8 cellular contexts compared by ENCODE assay signal in genomic region chr10:97534746-97535367, GRCh38. TPM values are rescaled to one million over a fixed set of nuclear protein-coding genes. Genes with fewer than 3 reads are reported as not detected.
DNase-seq lines count a peak whose midpoint lies in the region; ATAC-seq and TF ChIP-seq lines count a peak whose summit lies in the region.

No MANE protein-coding gene starts in this region.

- peak; percentile 51 for TF ChIP-seq CTCF in astrocyte of the spinal cord (IDR thresholded peaks at IDR 0.05; ENCODE audit: low read depth, low read length)

- ATAC-seq in HG02610 (IDR thresholded peaks at IDR 0.05; ENCODE audit: unreplicated experiment) (no peak), HG03045 (IDR thresholded peaks at IDR 0.05; ENCODE audit: unreplicated experiment) (no peak)

- in situ Hi-C loops in astrocyte of the spinal cord (cut with HindIII; ENCODE audit: low sequenced_read_pairs): no loop called here

- DNase-seq in DMS 273 (lab: John Stamatoyannopoulos, UW; ENCODE audit: unreplicated experiment) (peak; percentile 63), DMS 273 treated with DMSO at 0.1 percent for 48 hours (lab: John Stamatoyannopoulos, UW) (no peak), NCI-H460 (ENCODE audit: extremely low read depth, low read depth) (peak; percentile 31), astrocyte of the spinal cord (ENCODE audit: low read depth, low spot score) (no peak), lung microvascular endothelial cell (ENCODE audit: low read depth in 2 of 2) (peak; percentile 69 to 72), NCI-H1694 (lab: John Stamatoyannopoulos, UW) (no peak)

- H3K4me3 ChIP-seq in astrocyte of the spinal cord (ENCODE audit: low read depth, low read length): no peak overlapping the region

RNA-seq across cellular contexts. Expression of gene UBTD1, which starts 36.1 kb away (rescaled TPM):
- 3.4 and 3.8 TPM in 2 replicates for total RNA-seq in NCI-H460 (2014; rRNA removed; shearing (Covaris generic))
- 1.7 and 4.5 TPM in 2 replicates for polyA plus RNA-seq in NCI-H460 (2014; cell fraction: nucleus; rRNA removed)
- 41.6 and 59.9 TPM in 2 replicates for total RNA-seq in lung microvascular endothelial cell

RNA-seq across cellular contexts. Expression of gene MMS19, which starts 36.6 kb away (rescaled TPM):
- total RNA-seq in NCI-H460 (2014; rRNA removed; shearing (Covaris generic)): 61.4 and 63.2 TPM in 2 replicates
- polyA plus RNA-seq in NCI-H460 (2014; cell fraction: nucleus; rRNA removed): 136 TPM in 2 replicates
- 39.7 and 47.2 TPM in 2 replicates for total RNA-seq in lung microvascular endothelial cell

RNA-seq across cellular contexts. Expression of gene ANKRD2, which starts 37.7 kb away (rescaled TPM):
- 2.0 and 3.1 TPM in 2 replicates for total RNA-seq in NCI-H460 (2014; rRNA removed; shearing (Covaris generic))
- polyA plus RNA-seq in NCI-H460 (2014; cell fraction: nucleus; rRNA removed): 7.5 and 11.5 TPM in 2 replicates
- 0.20 and 0.44 TPM in 2 replicates for total RNA-seq in lung microvascular endothelial cell

RNA-seq across cellular contexts. Expression of gene HOGA1, which starts 49.3 kb away (rescaled TPM):
- 1.4 TPM in 2 replicates for total RNA-seq in NCI-H460 (2014; rRNA removed; shearing (Covaris generic))
- 3.8 and 5.7 TPM in 2 replicates for polyA plus RNA-seq in NCI-H460 (2014; cell fraction: nucleus; rRNA removed)
- total RNA-seq in lung microvascular endothelial cell: under 0.01 and 0.87 TPM in 2 replicates

RNA-seq across cellular contexts. Expression of gene C10orf62, which starts 54.7 kb away (rescaled TPM):
- total RNA-seq in NCI-H460 (2014; rRNA removed; shearing (Covaris generic)): 0.12 TPM in 1 of 2 replicates, not detected in the other
- 2.8 TPM in 1 of 2 replicates, not detected in the other for polyA plus RNA-seq in NCI-H460 (2014; cell fraction: nucleus; rRNA removed)
- total RNA-seq in lung microvascular endothelial cell: not detected in 2 replicates

Comparison
In these comparisons a context has a peak if more than half of its experiments do, and no peak if none do; other contexts are left out.
1. DNase-seq: peak in DMS 273 (single experiment), NCI-H460 (single experiment) and lung microvascular endothelial cell (2 of 2); none in DMS 273 treated with DMSO at 0.1 percent for 48 hours (single experiment), astrocyte of the spinal cord (single experiment) and NCI-H1694 (single experiment).